In the genomic region with DNA sequence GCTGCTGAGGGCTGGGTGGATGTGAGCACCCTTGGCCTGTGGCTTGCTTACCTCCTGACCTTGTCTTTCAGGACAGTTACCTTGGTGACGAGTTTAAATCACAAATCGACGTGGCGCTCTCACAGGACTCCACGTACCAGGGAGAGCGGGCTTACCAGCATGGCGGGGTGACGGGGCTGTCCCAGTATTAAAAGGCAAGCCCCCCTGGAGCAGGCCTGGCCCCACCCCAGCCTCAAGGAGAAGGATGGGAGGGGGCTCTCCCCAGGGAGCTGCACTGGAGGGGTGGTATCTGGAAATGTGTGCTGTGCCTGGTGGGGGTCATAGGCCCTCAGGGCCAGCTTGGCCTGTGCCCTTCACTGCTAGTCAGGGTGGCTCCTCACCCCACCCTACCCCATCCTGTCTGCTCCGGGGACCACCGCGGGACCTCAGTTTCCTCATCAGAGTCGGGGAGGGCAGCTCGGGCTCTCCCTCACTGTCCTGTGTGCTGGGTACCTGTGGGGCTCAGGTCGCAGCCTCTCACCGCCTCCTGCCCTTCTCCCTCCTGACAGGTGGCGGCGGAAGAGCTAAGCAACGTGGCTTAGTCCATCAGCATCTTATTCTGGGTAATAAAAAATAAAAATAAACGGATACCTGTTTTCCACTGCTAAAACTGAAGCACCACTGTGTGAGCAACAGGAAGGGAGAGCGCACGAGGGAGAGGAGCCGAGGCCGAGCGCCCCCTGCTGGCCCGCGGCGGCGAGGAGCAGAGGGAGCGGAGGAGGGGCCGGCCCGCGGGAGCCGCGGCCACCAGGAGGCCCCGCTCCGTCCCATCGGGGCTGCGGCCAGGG, we compare ENCODE assay signal across 8 cellular contexts. TPM values are rescaled to one million over a fixed set of nuclear protein-coding genes. Genes with fewer than 3 reads are reported as not detected.
DNase-seq lines count a peak whose midpoint lies in the region; ATAC-seq and TF ChIP-seq lines count a peak whose summit lies in the region.

No MANE protein-coding gene starts in this region.

- POLR2A ChIA-PET in AG04449 (lab: Yijun Ruan, JAX) = no interaction called here
- POLR2A ChIA-PET in RWPE1 (lab: Yijun Ruan, JAX; ENCODE audit: low non-redundant PET) = no interaction called here

- no peaks in the 10 kb centered on the region for H3K4me1 ChIP-seq in GM23248 (ENCODE audit: insufficient read depth)
- no peaks in the 10 kb centered on the region for H3K4me1 ChIP-seq in parathyroid adenoma
- H3K4me1 ChIP-seq in uterus = no peaks in the 10 kb centered on the region

- in situ Hi-C loops in GM23248 (cut with MboI) = no loop called here

- 0 out of 2 replicates have a peak, but pooled peaks cover 4% of the 10 kb centered on the region for H3F3A ChIP-seq in GM23248 (ENCODE audit: insufficient read depth)

- ATAC-seq in HG03378 (IDR thresholded peaks at IDR 0.05; ENCODE audit: unreplicated experiment) = no peak

- H3K4me2 ChIP-seq in GM23248 (ENCODE audit: unreplicated experiment) = no peak overlapping the region
- no peak overlapping the region for H3K4me2 ChIP-seq in parathyroid adenoma (ENCODE audit: low read length)

- intact Hi-C loops in uterus (cut with DNase I; ENCODE audit: low total_unique reads) = no loop called here

- CTCF ChIA-PET in AG04449 (lab: Yijun Ruan, JAX) (interaction anchor here (0.6 to 13.9 kb wide), 24 partner anchors 10 to 415 kb away, joined by 3 to 249 read pairs (median 4); partner anchors contain the start of genes CERS1, COPE, CRTC1 and DDX49), RWPE1 (lab: Yijun Ruan, JAX) (interaction anchor here (0.5 to 1.3 kb wide), 12 partner anchors 12 to 420 kb away, joined by 3 to 5 read pairs (median 3); no protein-coding TSS in a partner anchor)

- TF ChIP-seq POLR2A in uterus (IDR thresholded peaks at IDR 0.05) = peak in 1 of 2 donors; percentile 12

- H3K9me2 ChIP-seq in GM23248 (ENCODE audit: insufficient read depth) = no peaks in the 10 kb centered on the region

- no peaks in the 10 kb centered on the region for H4K20me1 ChIP-seq in GM23248 (ENCODE audit: insufficient read depth)

- no peaks in the 10 kb centered on the region for H3K27me3 ChIP-seq in GM23248 (replicated peaks; ENCODE audit: insufficient read depth)
- H3K27me3 ChIP-seq in parathyroid adenoma (ENCODE audit: control insufficient read depth, insufficient read depth, low read length) = no peaks in the 10 kb centered on the region
- no peaks in the 10 kb centered on the region for H3K27me3 ChIP-seq in uterus

- peak; percentile 94 for TF ChIP-seq CTCF in AG04449 (IDR thresholded peaks at IDR 0.05; ENCODE audit: insufficient read depth, low read length, missing control alignments)
- peak; percentile 99 for TF ChIP-seq CTCF in RWPE1 (conservative IDR thresholded peaks at IDR 0.05; ENCODE audit: low read depth)
- TF ChIP-seq CTCF in parathyroid adenoma (IDR thresholded peaks at IDR 0.05) = peak; percentile 94
- TF ChIP-seq CTCF in uterus (IDR thresholded peaks at IDR 0.05) = peak; percentile 81 to 98 (median 94)

- H3K9me3 ChIP-seq in GM23248 (ENCODE audit: low read depth) (no peaks in the 10 kb centered on the region), parathyroid adenoma (ENCODE audit: control insufficient read depth, low read length) (no peaks in the 10 kb centered on the region), uterus (no peaks in the 10 kb centered on the region)

- H3K79me2 ChIP-seq in GM23248 (ENCODE audit: insufficient read depth) = peaks cover 2% of the 10 kb centered on the region; the same call in 1 of the 2 replicates
- peaks cover 25% of the 10 kb centered on the region for H3K79me2 ChIP-seq in parathyroid adenoma

- no peak overlapping the region for H3K4me3 ChIP-seq in AG04449 (ENCODE audit: low read depth, low read length)
- H3K4me3 ChIP-seq in GM23248 = no peak overlapping the region
- no peak overlapping the region for H3K4me3 ChIP-seq in parathyroid adenoma (ENCODE audit: low read depth, low read length)
- H3K4me3 ChIP-seq in uterus = no peak overlapping the region

- H3K27ac ChIP-seq in GM23248 (no peak overlapping the region), RWPE1 (peak overlapping the region; percentile 65), parathyroid adenoma (no peak overlapping the region), uterus (no peak overlapping the region)

- 40 to 41% methylated on average over 37 to 38 of the region's 38 CpGs for WGBS in GM23248 (ENCODE audit: low coverage in 1 of 2, low lambda C conversion rate in 2 of 2, missing lambda C conversion rate in 2 of 2), 2 experiments

- no peak for DNase-seq in AG04449 (ENCODE audit: low read depth, low spot score)
- peak; percentile 80 for DNase-seq in GM23248
- DNase-seq in RWPE1 (ENCODE audit: low spot score) = peak; percentile 57
- DNase-seq in activated gamma-delta T cell treated with anti-CD3 and anti-CD28 coated beads, Interleukin-2, amount 50 U/mL, for 16 hours (ENCODE audit: low read depth) = peak; percentile 44
- peak; percentile 60 for DNase-seq in globus pallidus (ENCODE audit: low spot score)
- DNase-seq in uterus = peak; percentile 44 to 67

- H2AFZ ChIP-seq in GM23248 (no peak overlapping the region), parathyroid adenoma (no peak overlapping the region)

- H3K36me3 ChIP-seq in GM23248 (ENCODE audit: low read depth) (peaks cover 20% of the 10 kb centered on the region; the same call in 1 of the 2 replicates), parathyroid adenoma (ENCODE audit: control insufficient read depth, insufficient read depth, low read length) (no peaks in the 10 kb centered on the region), uterus (no peaks in the 10 kb centered on the region)

- H3K9ac ChIP-seq in GM23248 = no peak overlapping the region
- no peak overlapping the region for H3K9ac ChIP-seq in parathyroid adenoma

RNA-seq across cellular contexts. Expression of gene CERS1, which starts 29.8 kb away (rescaled TPM):
- total RNA-seq in GM23248 (2014; rRNA removed; shearing (Covaris generic)) = 0.25 and 0.54 TPM in 2 replicates
- 0.38 and 0.54 TPM in 2 replicates for polyA plus RNA-seq in GM23248 (2016; fragmentation: Nextera tagmentation; extraction: Ambion mirVana)
- 1 to 10 TPM in 1 of 4 donors, under 1 TPM in 1, not detected in 2; 0.30 to 4.9 TPM for total RNA-seq in uterus

RNA-seq across cellular contexts. Expression of gene UPF1, which starts 34.4 kb away (rescaled TPM):
- total RNA-seq in GM23248 (2014; rRNA removed; shearing (Covaris generic)) = 51.7 and 57.4 TPM in 2 replicates
- 3.5 and 4.3 TPM in 2 replicates for polyA plus RNA-seq in GM23248 (2016; fragmentation: Nextera tagmentation; extraction: Ambion mirVana)
- 100 to 1,000 TPM in 1 of 4 donors, 10 to 100 TPM in 3; 17.9 to 105 (median 43.7) TPM for total RNA-seq in uterus

RNA-seq across cellular contexts. Expression of gene COPE, which starts 53.0 kb away (rescaled TPM):
- total RNA-seq in GM23248 (2014; rRNA removed; shearing (Covaris generic)) = 347 and 359 TPM in 2 replicates
- polyA plus RNA-seq in GM23248 (2016; fragmentation: Nextera tagmentation; extraction: Ambion mirVana) = 322 and 330 TPM in 2 replicates
- total RNA-seq in uterus = 100 to 1,000 TPM in 2 of 4 donors, 10 to 100 TPM in 2; 93.7 to 190 (median 134) TPM

RNA-seq across cellular contexts. Expression of gene DDX49, which starts 53.3 kb away (rescaled TPM):
- total RNA-seq in GM23248 (2014; rRNA removed; shearing (Covaris generic)) = 71.6 and 76.0 TPM in 2 replicates
- 53.4 and 56.5 TPM in 2 replicates for polyA plus RNA-seq in GM23248 (2016; fragmentation: Nextera tagmentation; extraction: Ambion mirVana)
- 10 to 100 TPM; 27.7 to 40.9 (median 31.4) TPM for total RNA-seq in uterus
